11 cellular contexts compared by ENCODE assay signal in genomic region chr9:96852676-96853075, GRCh38. TPM values are rescaled to one million over a fixed set of nuclear protein-coding genes. Genes with fewer than 3 reads are reported as not detected.
DNase-seq lines count a peak whose midpoint lies in the region; ATAC-seq and TF ChIP-seq lines count a peak whose summit lies in the region.
"Had no signal": no experiment of that assay in that cellular context is flagged by ENCODE, and none has a peak within 500 bp of the region (broad histone marks: within the 10 kb centered on the region; RNA-seq: fewer than 3 reads in every experiment).

No MANE protein-coding gene starts in this region.

- CTCF ChIA-PET in AG04450 (lab: Charles Lee): no interaction called here

- H3K27ac Mint-ChIP-seq in HFFc6 (no peak overlapping the region), mesothelial cell of epicardium (no peak overlapping the region)
- no peak overlapping the region for H3K27ac Mint-ChIP-seq in activated naive CD8-positive, alpha-beta T cell treated with anti-CD3 and anti-CD28 coated beads for 36 hours

- H3K36me3 Mint-ChIP-seq in HFFc6 (ENCODE audit: low read depth) (peaks cover 24% of the 10 kb centered on the region), mesothelial cell of epicardium (peaks cover 24% of the 10 kb centered on the region)
- H3K36me3 Mint-ChIP-seq in activated naive CD8-positive, alpha-beta T cell treated with anti-CD3 and anti-CD28 coated beads for 36 hours: peaks cover 36% of the 10 kb centered on the region

- peak overlapping the region; percentile 76; the same call in 1 of the 2 replicates for H3K4me3 ChIP-seq in AG04450 (ENCODE audit: low read depth, low read length)

- peaks cover 33% of the 10 kb centered on the region for H3K4me1 Mint-ChIP-seq in HFFc6 (ENCODE audit: low read depth)
- H3K4me1 Mint-ChIP-seq in activated naive CD8-positive, alpha-beta T cell treated with anti-CD3 and anti-CD28 coated beads for 36 hours: peaks cover 37% of the 10 kb centered on the region
- H3K4me1 Mint-ChIP-seq in mesothelial cell of epicardium: peaks cover 32% of the 10 kb centered on the region

- peaks cover 5% of the 10 kb centered on the region for H3K9me3 ChIP-seq in AG04450 (ENCODE audit: control insufficient read depth, insufficient read depth, low read length)

- ATAC-seq in GM19395 (IDR thresholded peaks at IDR 0.05; ENCODE audit: unreplicated experiment): no peak

- H3K4me3 Mint-ChIP-seq in HFFc6 (peak overlapping the region; percentile 96), mesothelial cell of epicardium (peak overlapping the region; percentile 99)
- peak overlapping the region; percentile 100 for H3K4me3 Mint-ChIP-seq in activated naive CD8-positive, alpha-beta T cell treated with anti-CD3 and anti-CD28 coated beads for 36 hours

- POLR2A ChIA-PET in AG04450 (lab: Yijun Ruan, JAX): no interaction called here

- no peaks in the 10 kb centered on the region for H3K27me3 ChIP-seq in AG04450 (ENCODE audit: control insufficient read depth, insufficient read depth, low read length)

- no peak overlapping the region for H3K27ac ChIP-seq in AG04450 (ENCODE audit: low read depth, low read length)

- H3K9me3 Mint-ChIP-seq in HFFc6 (peaks cover 12% of the 10 kb centered on the region), mesothelial cell of epicardium (peaks cover 23% of the 10 kb centered on the region)
- peaks cover 13% of the 10 kb centered on the region for H3K9me3 Mint-ChIP-seq in activated naive CD8-positive, alpha-beta T cell treated with anti-CD3 and anti-CD28 coated beads for 36 hours

- DNase-seq in AG04450 (ENCODE audit: low read depth, low spot score): no peak
- DNase-seq in HFFc6: no peak
- DNase-seq in activated naive CD8-positive, alpha-beta T cell treated with anti-CD3 and anti-CD28 coated beads for 36 hours: no peak
- DNase-seq in mesothelial cell of epicardium (ENCODE audit: low spot score in 2 of 2, unreplicated experiment in 2 of 2): no peak
- DNase-seq in NCI-H69 (lab: John Stamatoyannopoulos, UW): no peak
- DNase-seq in NCI-H1092 (lab: John Stamatoyannopoulos, UW): no peak
- DNase-seq in KG1 (lab: John Stamatoyannopoulos, UW): no peak
- DNase-seq: DMS 273 treated with DMSO at 0.1 percent for 48 hours, NCI-H187 treated with DMSO at 0.1 percent for 48 hours, SHP77 treated with DMSO at 0.1 percent for 48 hours had no signal

- TF ChIP-seq CTCF in AG04450 (IDR thresholded peaks at IDR 0.05; ENCODE audit: low read depth, low read length): no peak
- TF ChIP-seq CTCF in HFFc6 (IDR thresholded peaks at IDR 0.05): no peak
- TF ChIP-seq CTCF in mesothelial cell of epicardium (IDR thresholded peaks at IDR 0.05; ENCODE audit: unreplicated experiment): no peak

- peaks cover 6% of the 10 kb centered on the region for H3K27me3 Mint-ChIP-seq in HFFc6 (ENCODE audit: insufficient read depth)
- H3K27me3 Mint-ChIP-seq in activated naive CD8-positive, alpha-beta T cell treated with anti-CD3 and anti-CD28 coated beads for 36 hours: peaks cover 19% of the 10 kb centered on the region
- H3K27me3 Mint-ChIP-seq in mesothelial cell of epicardium (ENCODE audit: low read depth): no peaks in the 10 kb centered on the region

RNA-seq across cellular contexts. Expression of gene ZNF782, which starts 1.6 kb away (rescaled TPM):
- polyA plus RNA-seq in AG04450 (2011; rRNA removed): 1.6 and 1.7 TPM in 2 replicates
- 4.8 and 5.3 TPM in 2 replicates for polyA minus RNA-seq in AG04450 (2011; rRNA and poly(A)+ RNA removed)
- 1 to 10 TPM; 1.3 to 2.5 (median 2.0) TPM for total RNA-seq in HFFc6 (2021; fragmentation: NEBNext Ultra II Directional; extraction: Animal tissue kit (Norgen Biotek cat#: 25700))
- total RNA-seq in activated naive CD8-positive, alpha-beta T cell treated with anti-CD3 and anti-CD28 coated beads for 36 hours: 1 to 10 TPM; 2.5 to 4.0 TPM
- total RNA-seq in mesothelial cell of epicardium: 9.9 to 10.8 TPM (median 10.6 TPM) in 3 replicates
